34 cellular contexts compared by ENCODE assay signal in genomic region chr21:16347223-16347622, GRCh38.
"Had no signal": no experiment of that assay in that cellular context is flagged by ENCODE, and none has a peak within 500 bp of the region (broad histone marks: within the 10 kb centered on the region; RNA-seq: fewer than 3 reads in every experiment).

No MANE protein-coding gene starts in this region.

- H3K36me3 ChIP-seq: MG63 had no signal

- H3K27me3 ChIP-seq: MG63 had no signal

- H3K4me3 ChIP-seq: MG63 had no signal

- DNase-seq: Karpas-422, Kasumi-1, MG63, MM.1S, MV-4-11, NCI-H1048, NCI-H1092, NCI-H1092 treated with DMSO at 0.1 percent for 48 hours, NCI-H1105, NCI-H1105 treated with DMSO at 0.1 percent for 48 hours, NCI-H1417, NCI-H1417 treated with DMSO at 0.1 percent for 48 hours, NCI-H1436, NCI-H1436 treated with DMSO at 0.1 percent for 48 hours, NCI-H146, NCI-H1694, NCI-H1694 treated with DMSO at 0.1 percent for 48 hours, NCI-H187, NCI-H187 treated with DMSO at 0.1 percent for 48 hours, NCI-H1930, NCI-H2029, NCI-H2029 treated with DMSO at 0.1 percent for 48 hours, NCI-H2081, NCI-H2081 treated with DMSO at 0.1 percent for 48 hours, NCI-H2107, NCI-H2171, NCI-H2171 treated with DMSO at 0.1 percent for 48 hours, NCI-H2227 treated with DMSO at 0.1 percent for 48 hours, NCI-H226, NCI-H345, NCI-H446, NCI-H446 treated with DMSO at 0.1 percent for 48 hours, NCI-H510A, NCI-H510A treated with DMSO at 0.1 percent for 48 hours had no signal
